In the genomic region with DNA sequence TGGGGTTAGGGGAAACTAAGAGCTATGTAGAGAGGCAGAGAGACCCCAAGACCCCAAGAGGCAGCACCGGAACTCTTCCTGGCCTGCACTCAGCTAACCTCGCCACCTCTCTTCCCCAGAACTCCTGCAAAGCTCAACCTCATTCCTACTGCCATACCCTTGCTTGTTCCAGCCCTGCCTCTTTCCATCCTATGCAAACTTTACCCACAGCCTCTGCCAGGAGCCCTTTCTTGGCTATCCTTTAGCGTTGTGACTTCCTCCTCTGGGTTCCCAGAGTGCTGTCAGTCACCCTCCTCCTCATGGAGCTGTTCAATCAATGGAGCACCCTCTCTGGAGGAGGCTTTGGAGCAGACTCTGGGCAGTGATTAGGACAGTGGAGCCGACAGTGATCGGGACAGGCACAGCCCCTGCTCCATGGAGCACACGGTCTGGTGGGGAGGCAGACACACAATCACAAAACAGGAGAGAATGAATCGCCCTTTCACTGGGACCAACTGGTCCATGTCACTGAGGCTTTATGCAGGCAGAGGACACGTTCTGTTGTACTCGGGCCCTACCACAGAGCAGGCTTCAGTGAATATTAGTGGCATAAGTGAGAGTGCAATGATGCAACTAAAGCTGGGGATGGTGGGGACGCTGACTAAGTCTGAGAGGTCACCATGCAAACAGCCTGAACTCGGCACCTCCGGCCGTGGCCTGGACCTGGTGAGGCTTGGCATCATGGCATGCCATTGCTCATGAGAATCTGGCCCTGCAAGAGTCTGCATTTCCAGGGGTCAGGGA, we compare ENCODE assay signal across 14 cellular contexts. TPM values are rescaled to one million over a fixed set of nuclear protein-coding genes. Genes with fewer than 3 reads are reported as not detected.
DNase-seq lines count a peak whose midpoint lies in the region; ATAC-seq, FAIRE-seq and TF ChIP-seq lines count a peak whose summit lies in the region.
"Had no signal": no experiment of that assay in that cellular context is flagged by ENCODE, and none has a peak within 500 bp of the region (broad histone marks: within the 10 kb centered on the region; RNA-seq: fewer than 3 reads in every experiment).

No MANE protein-coding gene starts in this region.

- no peak for TF ChIP-seq RAD21 in HepG2 (CRISPR knock-in tag; IDR thresholded peaks at IDR 0.05)

- peaks cover 21% of the 10 kb centered on the region for H3K4me1 ChIP-seq in HepG2 (ENCODE audit: insufficient read depth, low read length)

- no peaks in the 10 kb centered on the region for H3K36me3 ChIP-seq in HepG2 (replicated peaks in 1 of 2; ENCODE audit: control insufficient read depth in 1 of 2, insufficient read depth in 2 of 2, low read length in 2 of 2)
- H3K36me3 ChIP-seq: right atrium auricular region had no signal

- H3K27me3 Mint-ChIP-seq in CD14-positive monocyte (ENCODE audit: low read depth in 3 of 3): peaks cover 0 to 11% (median 7%) of the 10 kb centered on the region in 3 donors

- peak overlapping the region in 2 of 7 donors; percentile 31 to 33 for H3K27ac Mint-ChIP-seq in CD14-positive monocyte
- H3K27ac Mint-ChIP-seq: naive thymus-derived CD4-positive, alpha-beta T cell had no signal

- intact Hi-C loops in CD14-positive monocyte (cut with micrococcal nuclease): no loop called here
- intact Hi-C loops in HepG2 (cut with micrococcal nuclease; ENCODE audit: unreplicated experiment): no loop called here

- CTCF ChIA-PET in HepG2 (lab: Yijun Ruan, JAX; ENCODE audit: low intra/inter-chr PET ratio, low total read pairs): no interaction called here

- no TSS peak for BruUV-seq in HepG2 (replicated peaks; lab: Mats Ljungman, UMichigan)

- TF ChIP-seq POLR2A in HepG2 (IDR thresholded peaks at IDR 0.05; ENCODE audit: insufficient read depth in 1 of 2, low read depth in 2 of 2, low read length in 2 of 2): no peak

- H3K9me3 Mint-ChIP-seq in CD14-positive monocyte: no peaks in the 10 kb centered on the region
- H3K9me3 Mint-ChIP-seq: naive thymus-derived CD4-positive, alpha-beta T cell had no signal

- H2AFZ ChIP-seq in HepG2 (ENCODE audit: low read length): no peak overlapping the region

- peak; percentile 44 for DNase-seq in CD14-positive monocyte (ENCODE audit: low spot score)
- peak; percentile 63 for DNase-seq in RPMI7951 (ENCODE audit: low read depth)
- no peak for DNase-seq in HepG2 (ENCODE audit: low spot score)
- no peak for DNase-seq in central memory CD4-positive, alpha-beta T cell
- no peak for DNase-seq in ACHN
- DNase-seq: activated CD8-positive, alpha-beta memory T cell treated with anti-CD3 and anti-CD28 coated beads, Interleukin-2, amount 50 U/mL, for 4 hours; DMS79 had no signal

- no peak overlapping the region for H3K4me3 Mint-ChIP-seq in CD14-positive monocyte
- H3K4me3 Mint-ChIP-seq: naive thymus-derived CD4-positive, alpha-beta T cell had no signal

- H3K4me1 Mint-ChIP-seq in CD14-positive monocyte: peaks cover 74% of the 10 kb centered on the region

- H3K27ac ChIP-seq in HepG2 (ENCODE audit: extremely low read length, insufficient read depth, low read length): no peak overlapping the region
- H3K27ac ChIP-seq: coronary artery, right atrium auricular region had no signal

- no peaks in the 10 kb centered on the region for H4K20me1 ChIP-seq in HepG2 (ENCODE audit: insufficient read depth, low read length)

- no peak for TF ChIP-seq EP300 in HepG2 (IDR thresholded peaks at IDR 0.05; ENCODE audit: low read depth in 2 of 2, low read length in 2 of 2)
- TF ChIP-seq EP300 in HepG2 (CRISPR knock-in tag; IDR thresholded peaks at IDR 0.05; ENCODE audit: borderline replicate concordance): no peak

- POLR2A ChIA-PET in HepG2 (lab: Yijun Ruan, JAX): no interaction called here

- no peak overlapping the region for H3K4me3 ChIP-seq in HepG2 (replicated peaks in 1 of 3; ENCODE audit: insufficient read depth in 1 of 3, low read depth in 2 of 3, low read length in 3 of 3)
- H3K4me3 ChIP-seq: coronary artery, right atrium auricular region had no signal

- peak; percentile 71 for ATAC-seq in HG02759 (IDR thresholded peaks at IDR 0.05; ENCODE audit: unreplicated experiment)
- no peak; the same call in 2 of the 3 replicates for ATAC-seq in HepG2
- no peak for ATAC-seq in GM19467 (IDR thresholded peaks at IDR 0.05; ENCODE audit: unreplicated experiment)
- ATAC-seq in GM21367 (IDR thresholded peaks at IDR 0.05; ENCODE audit: unreplicated experiment): no peak
- ATAC-seq: naive thymus-derived CD4-positive, alpha-beta T cell had no signal

- WGBS in HepG2 (ENCODE audit: low lambda C conversion rate): 22% methylated on average over 7 of the region's 13 CpGs

- in situ Hi-C loops in HepG2 (cut with HindIII; ENCODE audit: extremely low pct_ligation_motif_present, low pct_unique_long_range_greater_than_20kb) (no loop called here), ACHN (cut with HindIII; ENCODE audit: low pct_ligation_motif_present, low pct_unique_long_range_greater_than_20kb, low sequenced_read_pairs) (no loop called here)

- H3K9me3 ChIP-seq in HepG2 (ENCODE audit: low read length): no peaks in the 10 kb centered on the region
- H3K9me3 ChIP-seq: right atrium auricular region had no signal

- H3K27me3 ChIP-seq in HepG2 (ENCODE audit: control insufficient read depth in 1 of 2, insufficient read depth in 2 of 2, low read length in 2 of 2): peaks cover 10 to 55% of the 10 kb centered on the region in 2 experiments; a peak in 3 of 5 replicates
- H3K27me3 ChIP-seq: right atrium auricular region had no signal

- peaks cover 7 to 9% of the 10 kb centered on the region in 2 donors for H3K36me3 Mint-ChIP-seq in CD14-positive monocyte
- H3K36me3 Mint-ChIP-seq: naive thymus-derived CD4-positive, alpha-beta T cell had no signal

- no peak overlapping the region for H3K4me2 ChIP-seq in HepG2 (ENCODE audit: low read depth, low read length)

- H3K9ac ChIP-seq in HepG2 (ENCODE audit: insufficient read depth, low read depth, low read length): no peak overlapping the region

- H3K79me2 ChIP-seq in HepG2 (ENCODE audit: insufficient read depth, low read length): no peaks in the 10 kb centered on the region

- no peak for TF ChIP-seq CTCF in CD14-positive monocyte (IDR thresholded peaks at IDR 0.05)
- TF ChIP-seq CTCF in HepG2 (CRISPR knock-in tag; IDR thresholded peaks at IDR 0.05): no peak

- FAIRE-seq in HepG2 (lab: Jason Lieb, UNC): no peak
- FAIRE-seq: TTC549 had no signal

TF ChIP-seq in HepG2, 621 proteins besides CTCF, POLR2A, EP300 and RAD21 (continues in another document):
- TF ChIP-seq ZNF263 (CRISPR knock-in tag; IDR thresholded peaks at IDR 0.05) (peak; percentile 64; the same call in 1 of the 2 replicates), U2AF1 (optimal IDR thresholded peaks at IDR 0.05; ENCODE audit: low read depth, low read length) (no peak)

RNA-seq across cellular contexts. Expression of gene P2RY2, which starts 24.6 kb away (rescaled TPM):
- polyA plus RNA-seq in CD14-positive monocyte (10 to 100 TPM in 1 of 2 donors, 1 to 10 TPM in 1; 2.8 to 12.7 TPM), HepG2 (2011; rRNA removed) (0.95 and 1.6 TPM in 2 replicates)
- 1.3 and 2.2 TPM in 2 replicates for total RNA-seq in RPMI7951 (2014; rRNA removed; shearing (Covaris generic))
- 3.0 and 3.1 TPM in 2 replicates for total RNA-seq in HepG2 (2016; rRNA removed; fragmentation: Illumina TruSeq; extraction: Trizol)
- total RNA-seq in HepG2 (2016; cell fraction: cytosol; rRNA removed; fragmentation: Illumina TruSeq; extraction: Trizol; ENCODE audit: low read depth): 0.71 and 0.91 TPM in 2 replicates
- total RNA-seq in HepG2 (2016; cell fraction: insoluble cytoplasmic fraction; rRNA removed; fragmentation: Illumina TruSeq; extraction: Trizol): 2.6 and 3.4 TPM in 2 replicates
- total RNA-seq in HepG2 (2016; cell fraction: membrane; rRNA removed; fragmentation: Illumina TruSeq; extraction: Trizol): 2.5 and 3.7 TPM in 2 replicates
- total RNA-seq in HepG2 (2016; cell fraction: nucleus; rRNA removed; fragmentation: Illumina TruSeq; extraction: Trizol): 2.9 and 3.2 TPM in 2 replicates
- polyA plus RNA-seq in HepG2 (2011; cell fraction: cytosol; rRNA removed): 1.0 and 1.1 TPM in 2 replicates
- 1.6 TPM in 2 replicates for polyA plus RNA-seq in HepG2 (2011; cell fraction: nucleus; rRNA removed)
- polyA plus RNA-seq in HepG2 (2012): 0.24 and 0.47 TPM in 2 replicates
- 0.67 and 1.3 TPM in 2 replicates for polyA plus RNA-seq in HepG2 (2016; cell fraction: cytosol; fragmentation: Illumina TruSeq; extraction: Trizol; ENCODE audit: low read depth)
- polyA plus RNA-seq in HepG2 (2016; cell fraction: insoluble cytoplasmic fraction; fragmentation: Illumina TruSeq; extraction: Trizol; ENCODE audit: low read depth): 2.5 and 3.0 TPM in 2 replicates
- polyA plus RNA-seq in HepG2 (2016; cell fraction: membrane; fragmentation: Illumina TruSeq; extraction: Trizol; ENCODE audit: low read depth): 2.0 and 2.3 TPM in 2 replicates
- polyA plus RNA-seq in HepG2 (2016; cell fraction: nucleus; fragmentation: Illumina TruSeq; extraction: Trizol; ENCODE audit: insufficient read depth, low read depth): 2.1 and 3.2 TPM in 2 replicates
- polyA minus RNA-seq in HepG2 (2011; rRNA and poly(A)+ RNA removed; ENCODE audit: low replicate concordance): 1.4 and 2.5 TPM in 2 replicates
- 0.49 and 1.5 TPM in 2 replicates for polyA minus RNA-seq in HepG2 (2011; cell fraction: cytosol; rRNA and poly(A)+ RNA removed)
- 0.77 and 1.1 TPM in 2 replicates for polyA minus RNA-seq in HepG2 (2011; cell fraction: nucleus; rRNA and poly(A)+ RNA removed)
- polyA plus RNA-seq: naive thymus-derived CD4-positive, alpha-beta T cell had no signal

RNA-seq across cellular contexts. Expression of gene FCHSD2, which starts 51.3 kb away (rescaled TPM):
- polyA plus RNA-seq in CD14-positive monocyte: 10 to 100 TPM; 14.5 to 16.6 TPM
- total RNA-seq in RPMI7951 (2014; rRNA removed; shearing (Covaris generic)): 11.0 and 12.4 TPM in 2 replicates
- total RNA-seq in HepG2 (2016; rRNA removed; fragmentation: Illumina TruSeq; extraction: Trizol): 20.5 and 23.6 TPM in 2 replicates
- total RNA-seq in HepG2 (2016; cell fraction: cytosol; rRNA removed; fragmentation: Illumina TruSeq; extraction: Trizol; ENCODE audit: low read depth): 36.4 and 45.6 TPM in 2 replicates
- total RNA-seq in HepG2 (2016; cell fraction: insoluble cytoplasmic fraction; rRNA removed; fragmentation: Illumina TruSeq; extraction: Trizol): 17.9 and 25.0 TPM in 2 replicates
- 23.5 and 26.3 TPM in 2 replicates for total RNA-seq in HepG2 (2016; cell fraction: membrane; rRNA removed; fragmentation: Illumina TruSeq; extraction: Trizol)
- total RNA-seq in HepG2 (2016; cell fraction: nucleus; rRNA removed; fragmentation: Illumina TruSeq; extraction: Trizol): 28.1 and 35.4 TPM in 2 replicates
- 24.6 and 24.8 TPM in 2 replicates for polyA plus RNA-seq in HepG2 (2011; rRNA removed)
- 14.0 and 18.1 TPM in 2 replicates for polyA plus RNA-seq in HepG2 (2011; cell fraction: cytosol; rRNA removed)
- polyA plus RNA-seq in HepG2 (2011; cell fraction: nucleus; rRNA removed): 32.8 and 33.0 TPM in 2 replicates
- polyA plus RNA-seq in HepG2 (2012): 20.0 and 26.1 TPM in 2 replicates
- polyA plus RNA-seq in HepG2 (2016; cell fraction: cytosol; fragmentation: Illumina TruSeq; extraction: Trizol; ENCODE audit: low read depth): 8.8 and 9.5 TPM in 2 replicates
- polyA plus RNA-seq in HepG2 (2016; cell fraction: insoluble cytoplasmic fraction; fragmentation: Illumina TruSeq; extraction: Trizol; ENCODE audit: low read depth): 27.6 and 28.5 TPM in 2 replicates
- 18.7 and 19.6 TPM in 2 replicates for polyA plus RNA-seq in HepG2 (2016; cell fraction: membrane; fragmentation: Illumina TruSeq; extraction: Trizol; ENCODE audit: low read depth)
- 50.7 and 53.8 TPM in 2 replicates for polyA plus RNA-seq in HepG2 (2016; cell fraction: nucleus; fragmentation: Illumina TruSeq; extraction: Trizol; ENCODE audit: insufficient read depth, low read depth)
- polyA minus RNA-seq in HepG2 (2011; rRNA and poly(A)+ RNA removed; ENCODE audit: low replicate concordance): 9.0 and 22.4 TPM in 2 replicates
- 21.3 and 25.2 TPM in 2 replicates for polyA minus RNA-seq in HepG2 (2011; cell fraction: cytosol; rRNA and poly(A)+ RNA removed)
- 51.1 and 62.9 TPM in 2 replicates for polyA minus RNA-seq in HepG2 (2011; cell fraction: nucleus; rRNA and poly(A)+ RNA removed)

Comparison
In these comparisons a context has a peak if more than half of its experiments do, and no peak if none do; other contexts are left out.
1. DNase-seq: peak in CD14-positive monocyte (single experiment) and RPMI7951 (single experiment); none in HepG2 (single experiment), central memory CD4-positive, alpha-beta T cell (single experiment) and ACHN (single experiment).